ENCODE assay signal across 1 cellular context in genomic region chr13:40401911-40402776, GRCh38.
A peak's percentile ranks its signal among the peaks of the same experiment; 100 is the strongest.
TF ChIP-seq lines count a peak whose summit lies in the region.

No MANE protein-coding gene starts in this region.

TF ChIP-seq in K562, 482 proteins besides CTCF, POLR2A, EP300 and RAD21 (continued from another document):
- TF ChIP-seq, protein P1, sequence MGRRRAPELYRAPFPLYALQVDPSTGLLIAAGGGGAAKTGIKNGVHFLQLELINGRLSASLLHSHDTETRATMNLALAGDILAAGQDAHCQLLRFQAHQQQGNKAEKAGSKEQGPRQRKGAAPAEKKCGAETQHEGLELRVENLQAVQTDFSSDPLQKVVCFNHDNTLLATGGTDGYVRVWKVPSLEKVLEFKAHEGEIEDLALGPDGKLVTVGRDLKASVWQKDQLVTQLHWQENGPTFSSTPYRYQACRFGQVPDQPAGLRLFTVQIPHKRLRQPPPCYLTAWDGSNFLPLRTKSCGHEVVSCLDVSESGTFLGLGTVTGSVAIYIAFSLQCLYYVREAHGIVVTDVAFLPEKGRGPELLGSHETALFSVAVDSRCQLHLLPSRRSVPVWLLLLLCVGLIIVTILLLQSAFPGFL (CRISPR knock-in tag; IDR thresholded peaks at IDR 0.05), result no peak
- peak; percentile 37 to 52; a peak in 3 of 4 replicates for TF ChIP-seq KDM1A (IDR thresholded peaks at IDR 0.05)
- no peak for TF ChIP-seq E2F8 (IDR thresholded peaks at IDR 0.05; ENCODE audit: low read depth, partially characterized antibody)
- no peak for TF ChIP-seq TAF9B (IDR thresholded peaks at IDR 0.05; ENCODE audit: partially characterized antibody)
- 0 out of 2 replicates have a peak, but pooled peaks have one; percentile 26 for TF ChIP-seq ATF7 (IDR thresholded peaks at IDR 0.05)
- TF ChIP-seq, protein P2, sequence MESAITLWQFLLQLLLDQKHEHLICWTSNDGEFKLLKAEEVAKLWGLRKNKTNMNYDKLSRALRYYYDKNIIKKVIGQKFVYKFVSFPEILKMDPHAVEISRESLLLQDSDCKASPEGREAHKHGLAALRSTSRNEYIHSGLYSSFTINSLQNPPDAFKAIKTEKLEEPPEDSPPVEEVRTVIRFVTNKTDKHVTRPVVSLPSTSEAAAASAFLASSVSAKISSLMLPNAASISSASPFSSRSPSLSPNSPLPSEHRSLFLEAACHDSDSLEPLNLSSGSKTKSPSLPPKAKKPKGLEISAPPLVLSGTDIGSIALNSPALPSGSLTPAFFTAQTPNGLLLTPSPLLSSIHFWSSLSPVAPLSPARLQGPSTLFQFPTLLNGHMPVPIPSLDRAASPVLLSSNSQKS (CRISPR knock-in tag; IDR thresholded peaks at IDR 0.05), result no peak
- TF ChIP-seq RCOR1 (IDR thresholded peaks at IDR 0.05; ENCODE audit: borderline replicate concordance in 1 of 2, low read depth in 2 of 2, low read length in 2 of 2), result peak in 1 of 2 experiments; percentile 68; a peak in 2 of 4 replicates
- TF ChIP-seq CEBPG (CRISPR knock-in tag; IDR thresholded peaks at IDR 0.05), result no peak
- TF ChIP-seq CEBPG (tag; conservative IDR thresholded peaks at IDR 0.05 in 1 of 2, IDR thresholded peaks at IDR 0.05 in 1 of 2), result no peak
- peak; percentile 17; the same call in 1 of the 2 replicates for TF ChIP-seq ESRRA (IDR thresholded peaks at IDR 0.05; ENCODE audit: borderline replicate concordance, low read depth)
- TF ChIP-seq, protein P3, sequence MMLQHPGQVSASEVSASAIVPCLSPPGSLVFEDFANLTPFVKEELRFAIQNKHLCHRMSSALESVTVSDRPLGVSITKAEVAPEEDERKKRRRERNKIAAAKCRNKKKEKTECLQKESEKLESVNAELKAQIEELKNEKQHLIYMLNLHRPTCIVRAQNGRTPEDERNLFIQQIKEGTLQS (IDR thresholded peaks at IDR 0.05), result peak; percentile 47; the same call in 1 of the 2 replicates
- TF ChIP-seq, protein P3 (CRISPR knock-in tag; conservative IDR thresholded peaks at IDR 0.05), result no peak
- TF ChIP-seq NR2C2 (CRISPR knock-in tag; IDR thresholded peaks at IDR 0.05), result no peak
- TF ChIP-seq NR2C2 (tag; IDR thresholded peaks at IDR 0.05), result peak; percentile 87
- peak; percentile 86 for TF ChIP-seq JUND (IDR thresholded peaks at IDR 0.05; ENCODE audit: borderline replicate concordance, low read depth, low read length)
- TF ChIP-seq JUND (tag; IDR thresholded peaks at IDR 0.05; ENCODE audit: borderline replicate concordance, low read depth, low read length), result peak; percentile 84; the same call in 2 of the 3 replicates
- TF ChIP-seq CREM (IDR thresholded peaks at IDR 0.05; ENCODE audit: low read depth), result peak; percentile 11; the same call in 1 of the 2 replicates
- peak; percentile 72; the same call in 1 of the 2 replicates for TF ChIP-seq SPI1 (IDR thresholded peaks at IDR 0.05; ENCODE audit: borderline replicate concordance, low read depth, low read length)
- TF ChIP-seq FOXK1 (CRISPR knock-in tag; IDR thresholded peaks at IDR 0.05; ENCODE audit: borderline replicate concordance), result no peak
- no peak for TF ChIP-seq ZNF124 (CRISPR knock-in tag; IDR thresholded peaks at IDR 0.05)
- TF ChIP-seq BRD9 (IDR thresholded peaks at IDR 0.05; ENCODE audit: low read depth, partially characterized antibody), result no peak
- 0 out of 2 replicates have a peak, but pooled peaks have one; percentile 20 for TF ChIP-seq VEZF1 (CRISPR knock-in tag; IDR thresholded peaks at IDR 0.05)
- TF ChIP-seq ZNF277 (CRISPR knock-in tag; IDR thresholded peaks at IDR 0.05; ENCODE audit: borderline replicate concordance), result no peak
- TF ChIP-seq NFE2 (IDR thresholded peaks at IDR 0.05; ENCODE audit: low read depth), result peak; percentile 43; the same call in 1 of the 2 replicates
- TF ChIP-seq FOSL1 (tag; conservative IDR thresholded peaks at IDR 0.05), result peak; percentile 59
TF ChIP-seq in K562: peak in this region for 19.
